In the genomic region with DNA sequence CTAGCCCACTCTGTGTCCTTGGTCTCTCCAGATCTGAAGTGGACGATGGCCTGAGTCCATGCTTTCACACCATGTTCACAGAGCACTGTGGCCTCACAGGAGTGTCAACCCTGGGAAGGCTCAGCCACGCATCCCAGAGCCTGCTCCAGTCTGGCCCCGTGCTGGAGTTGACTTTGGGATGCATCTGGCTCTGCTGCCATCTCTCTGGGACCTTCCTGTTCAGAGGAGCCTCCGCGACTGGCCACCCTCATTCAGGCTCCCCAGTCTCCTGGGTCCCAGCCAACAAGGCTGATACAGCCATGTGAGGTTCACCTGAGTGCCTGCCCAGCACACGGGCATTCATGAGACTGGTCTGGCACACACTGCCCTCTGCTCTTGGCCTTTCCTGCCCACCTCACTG, we compare ENCODE assay signal across 27 cellular contexts.
DNase-seq lines count a peak whose midpoint lies in the region; ATAC-seq and TF ChIP-seq lines count a peak whose summit lies in the region.
"Had no signal": no experiment of that assay in that cellular context is flagged by ENCODE, and none has a peak within 500 bp of the region (broad histone marks: within the 10 kb centered on the region; RNA-seq: fewer than 3 reads in every experiment).

No MANE protein-coding gene starts in this region.

- no peaks in the 10 kb centered on the region for H3K79me1 ChIP-seq in neuronal stem cell (ENCODE audit: low read depth, low read length)

- H3K4me3 ChIP-seq in neuronal stem cell (ENCODE audit: low read length in 2 of 2) (peak overlapping the region in 1 of 2 donors; percentile 18), vagina (no peak overlapping the region)
- H3K4me3 ChIP-seq: A549, SJSA1 had no signal

- no peaks in the 10 kb centered on the region for H3K9me3 Mint-ChIP-seq in stimulated activated naive CD8-positive, alpha-beta T cell treated with anti-CD3 and anti-CD28 coated beads, Interleukin-15, amount 100 ng/mL, for 72 hours

- no peak for TF ChIP-seq CTCF in vagina (IDR thresholded peaks at IDR 0.05)

- H3K4me3 Mint-ChIP-seq in stimulated activated naive CD8-positive, alpha-beta T cell treated with anti-CD3 and anti-CD28 coated beads, Interleukin-15, amount 100 ng/mL, for 72 hours: no peak overlapping the region
- H3K4me3 Mint-ChIP-seq: CD4-positive, alpha-beta memory T cell had no signal

- no peak for DNase-seq in stimulated activated naive CD8-positive, alpha-beta T cell treated with anti-CD3 and anti-CD28 coated beads, Interleukin-15, amount 100 ng/mL, for 72 hours
- no peak for DNase-seq in stimulated activated naive CD8-positive, alpha-beta T cell treated with anti-CD3 and anti-CD28 coated beads, Interleukin-15, Interleukin-2, amounts not matched to agents 100 U/mL and 50 U/mL, for 24 hours
- DNase-seq in islet precursor cell (peak; percentile 34), neuronal stem cell (ENCODE audit: low spot score) (no peak), vagina (ENCODE audit: extremely low spot score in 2 of 2) (peak; percentile 61 to 77), SKM-1 treated with dmso at 0.1 percent for 144 hours (lab: John Stamatoyannopoulos, UW; ENCODE audit: unreplicated experiment) (no peak)
- DNase-seq: C1 segment of cervical spinal cord; CD4-positive, alpha-beta memory T cell; COR-L47; DMS53; GOT3; Karpas-422; NCI-H1092 treated with DMSO at 0.1 percent for 48 hours; NCI-H1436; NCI-H187; NCI-H2081 treated with DMSO at 0.1 percent for 48 hours; NCI-H2171; NCI-H226; NCI-H510A; NCI-H69; Right ventricle myocardium superior; RPMI8226 had no signal

- H2AK5ac ChIP-seq in neuronal stem cell (ENCODE audit: low read depth, low read length): peak overlapping the region; percentile 32

- no peak overlapping the region for H3K27ac ChIP-seq in neuronal stem cell (replicated peaks; ENCODE audit: low read length)
- no peak overlapping the region for H3K27ac ChIP-seq in vagina
- H3K27ac ChIP-seq: A549, SJSA1 had no signal

- H3K9me3 ChIP-seq in neuronal stem cell (replicated peaks in 1 of 2; ENCODE audit: control insufficient read depth in 2 of 2, insufficient read depth in 1 of 2, low read depth in 1 of 2, low read length in 2 of 2): no peaks in the 10 kb centered on the region
- no peaks in the 10 kb centered on the region for H3K9me3 ChIP-seq in vagina
- H3K9me3 ChIP-seq: A549, SJSA1 had no signal

- no peak overlapping the region for H3K27ac Mint-ChIP-seq in stimulated activated naive CD8-positive, alpha-beta T cell treated with anti-CD3 and anti-CD28 coated beads, Interleukin-15, amount 100 ng/mL, for 72 hours
- H3K27ac Mint-ChIP-seq: CD4-positive, alpha-beta memory T cell had no signal

- no peak overlapping the region for H3K18ac ChIP-seq in neuronal stem cell (ENCODE audit: low read length)

- H2BK12ac ChIP-seq in neuronal stem cell (ENCODE audit: low read length): no peak overlapping the region

- WGBS in neuronal stem cell (ENCODE audit: extremely low coverage in 2 of 2, insufficient read length in 2 of 2, insufficient replicate concordance in 1 of 2), 2 donors: no CpG with 5 or more reads among the region's 6 CpGs

- TF ChIP-seq POLR2A in vagina (IDR thresholded peaks at IDR 0.05): no peak

- no peak overlapping the region for H3K4me2 ChIP-seq in neuronal stem cell (ENCODE audit: insufficient read depth, low read length, poor library complexity, severe bottlenecking)
- H3K4me2 ChIP-seq: A549 had no signal

- intact Hi-C loops in vagina (cut with DNase I): no loop called here

- H3K4me1 ChIP-seq in neuronal stem cell (ENCODE audit: control insufficient read depth in 2 of 2, insufficient read depth in 1 of 2, low read depth in 1 of 2, low read length in 2 of 2) (peaks cover 0 to 3% of the 10 kb centered on the region in 2 donors), vagina (no peaks in the 10 kb centered on the region)
- H3K4me1 ChIP-seq: A549, SJSA1 had no signal

- no peak overlapping the region for H2AFZ ChIP-seq in neuronal stem cell (ENCODE audit: low read length)

- no peak overlapping the region for H4K8ac ChIP-seq in neuronal stem cell (ENCODE audit: low read depth, low read length)

- peaks cover 16% of the 10 kb centered on the region for H3K27me3 Mint-ChIP-seq in stimulated activated naive CD8-positive, alpha-beta T cell treated with anti-CD3 and anti-CD28 coated beads, Interleukin-15, amount 100 ng/mL, for 72 hours

- peak; percentile 10 for ATAC-seq in stimulated activated naive CD8-positive, alpha-beta T cell treated with anti-CD3 and anti-CD28 coated beads, Interleukin-15, amount 100 ng/mL, for 72 hours
- ATAC-seq in stimulated activated naive CD8-positive, alpha-beta T cell treated with anti-CD3 and anti-CD28 coated beads, Interleukin-15, Interleukin-2, amounts not matched to agents 100 U/mL and 50 U/mL, for 24 hours: no peak
- ATAC-seq in GM21576 (IDR thresholded peaks at IDR 0.05; ENCODE audit: unreplicated experiment): no peak
- ATAC-seq in HG02759 (IDR thresholded peaks at IDR 0.05; ENCODE audit: unreplicated experiment): no peak
- ATAC-seq: A549, HCT116 had no signal

- H3K14ac ChIP-seq in neuronal stem cell (ENCODE audit: low read length): no peak overlapping the region

- no peak overlapping the region for H2BK15ac ChIP-seq in neuronal stem cell (ENCODE audit: low read length)

- H4K91ac ChIP-seq in neuronal stem cell (ENCODE audit: low read depth, low read length, poor library complexity): no peak overlapping the region

- H3K4ac ChIP-seq in neuronal stem cell (ENCODE audit: low read length): no peak overlapping the region

- H3K4me1 Mint-ChIP-seq in stimulated activated naive CD8-positive, alpha-beta T cell treated with anti-CD3 and anti-CD28 coated beads, Interleukin-15, amount 100 ng/mL, for 72 hours: no peaks in the 10 kb centered on the region

- H3K23ac ChIP-seq in neuronal stem cell (ENCODE audit: low read depth, low read length, poor library complexity): no peak overlapping the region

- H3K9ac ChIP-seq in neuronal stem cell (ENCODE audit: low read depth, low read length, poor library complexity): no peak overlapping the region

- H2BK120ac ChIP-seq in neuronal stem cell (ENCODE audit: low read depth, low read length): no peak overlapping the region

- H3K36me3 ChIP-seq in neuronal stem cell (replicated peaks in 1 of 2; ENCODE audit: control insufficient read depth in 2 of 2, insufficient read depth in 2 of 2, low read length in 2 of 2) (no peaks in the 10 kb centered on the region), vagina (no peaks in the 10 kb centered on the region)
- H3K36me3 ChIP-seq: SJSA1 had no signal

- no peak overlapping the region for H2BK5ac ChIP-seq in neuronal stem cell (ENCODE audit: low read length)

- peaks cover 0 to 2% (median 0%) of the 10 kb centered on the region in 3 experiments for H3K27me3 ChIP-seq in neuronal stem cell (ENCODE audit: control insufficient read depth in 3 of 3, insufficient read depth in 3 of 3, low read depth in 1 of 3, low read length in 3 of 3)
- H3K27me3 ChIP-seq in vagina: no peaks in the 10 kb centered on the region

Comparison
In these comparisons a context has a peak if more than half of its experiments do, and no peak if none do; other contexts are left out.
1. DNase-seq: peak in islet precursor cell (single experiment) and vagina (2 of 2); none in stimulated activated naive CD8-positive, alpha-beta T cell treated with anti-CD3 and anti-CD28 coated beads, Interleukin-15, amount 100 ng/mL, for 72 hours (0 of 2), stimulated activated naive CD8-positive, alpha-beta T cell treated with anti-CD3 and anti-CD28 coated beads, Interleukin-15, Interleukin-2, amounts not matched to agents 100 U/mL and 50 U/mL, for 24 hours (single experiment), neuronal stem cell (single experiment) and SKM-1 treated with dmso at 0.1 percent for 144 hours (single experiment).